ENCODE assay signal across 9 cellular contexts in genomic region chr2:45743531-45744391, GRCh38.
DNase-seq lines count a peak whose midpoint lies in the region; ATAC-seq, FAIRE-seq and TF ChIP-seq lines count a peak whose summit lies in the region.
"Had no signal": no experiment of that assay in that cellular context is flagged by ENCODE, and none has a peak within 500 bp of the region (broad histone marks: within the 10 kb centered on the region; RNA-seq: fewer than 3 reads in every experiment).

No MANE protein-coding gene starts in this region.

- TF ChIP-seq CTCF in K562 (IDR thresholded peaks at IDR 0.05 in 2 of 3, conservative IDR thresholded peaks at IDR 0.05 in 1 of 3; ENCODE audit: insufficient read depth in 2 of 3, low read depth in 1 of 3, low read length in 3 of 3) (no peak), hepatocyte (IDR thresholded peaks at IDR 0.05; ENCODE audit: poor library complexity) (no peak)

- H3K27me3 ChIP-seq in K562 (ENCODE audit: control insufficient read depth in 2 of 2, insufficient read depth in 2 of 2, low read length in 2 of 2) (peaks cover 21 to 43% of the 10 kb centered on the region in 2 experiments; a peak in 3 of 5 replicates), hepatocyte (no peaks in the 10 kb centered on the region), skeletal muscle satellite cell (ENCODE audit: control insufficient read depth, insufficient read depth, low read length) (no peaks in the 10 kb centered on the region), small intestine (ENCODE audit: control insufficient read depth in 2 of 2, insufficient read depth in 2 of 2, low read length in 2 of 2) (no peaks in the 10 kb centered on the region)

- no peaks in the 10 kb centered on the region for H3K36me3 ChIP-seq in K562 (ENCODE audit: control insufficient read depth, insufficient read depth, low read length)
- no peaks in the 10 kb centered on the region for H3K36me3 ChIP-seq in hepatocyte (replicated peaks; ENCODE audit: insufficient read depth, low read depth)
- H3K36me3 ChIP-seq in skeletal muscle satellite cell (ENCODE audit: insufficient read depth, low read length): no peaks in the 10 kb centered on the region
- no peaks in the 10 kb centered on the region for H3K36me3 ChIP-seq in small intestine (ENCODE audit: control insufficient read depth in 2 of 2, insufficient read depth in 2 of 2, low read length in 2 of 2)

- H2AFZ ChIP-seq in K562 (ENCODE audit: low read depth, low read length) (no peak overlapping the region), hepatocyte (no peak overlapping the region)

- H3K4me3 ChIP-seq in K562 (no peak overlapping the region), hepatocyte (no peak overlapping the region), skeletal muscle satellite cell (ENCODE audit: low read length) (no peak overlapping the region), small intestine (ENCODE audit: low read depth in 1 of 2, low read length in 2 of 2) (no peak overlapping the region)

- no peaks in the 10 kb centered on the region for H3K9me1 ChIP-seq in K562 (ENCODE audit: control insufficient read depth, insufficient read depth, low read length)

- BruUV-seq in K562 (replicated peaks; lab: Mats Ljungman, UMichigan): no TSS peak

- H3K9me3 ChIP-seq in K562 (replicated peaks; ENCODE audit: control insufficient read depth, insufficient read depth, low read depth, low read length): no peaks in the 10 kb centered on the region
- no peaks in the 10 kb centered on the region for H3K9me3 ChIP-seq in hepatocyte (ENCODE audit: low read depth)
- H3K9me3 ChIP-seq in skeletal muscle satellite cell (replicated peaks; ENCODE audit: low read length): no peaks in the 10 kb centered on the region
- H3K9me3 ChIP-seq in small intestine (ENCODE audit: control insufficient read depth, low read depth): no peaks in the 10 kb centered on the region

- DNase-seq in ELR (ENCODE audit: low read depth) (peak; percentile 73), K562 (ENCODE audit: extremely low read depth in 1 of 4, low spot score in 3 of 4) (no peak), hepatocyte (ENCODE audit: low spot score) (peak; percentile 58), iPS-NIHi7 (ENCODE audit: extremely low spot score) (no peak), pons (ENCODE audit: low spot score) (no peak), small intestine (no peak)

- intact Hi-C loops in K562 (cut with micrococcal nuclease): no loop called here

- in situ Hi-C loops in K562 (cut with MboI): no loop called here

- H4K20me1 ChIP-seq in K562 (replicated peaks; ENCODE audit: control insufficient read depth, insufficient read depth, low read length): peaks cover 8% of the 10 kb centered on the region; the same call in 1 of the 2 replicates
- no peaks in the 10 kb centered on the region for H4K20me1 ChIP-seq in hepatocyte (ENCODE audit: insufficient read depth, poor library complexity, severe bottlenecking)

- POLR2A ChIA-PET in K562 (lab: Yijun Ruan, JAX): no interaction called here

- TF ChIP-seq POLR2A in K562 (conservative IDR thresholded peaks at IDR 0.05): no peak

- CTCF ChIA-PET in K562 (lab: Yijun Ruan, JAX; ENCODE audit: low intra/inter-chr PET ratio): no interaction called here

- H3K79me2 ChIP-seq in K562 (ENCODE audit: control insufficient read depth, insufficient read depth, low read length): no peaks in the 10 kb centered on the region
- H3K79me2 ChIP-seq in hepatocyte: peaks cover 5% of the 10 kb centered on the region

- FAIRE-seq in K562 (lab: Jason Lieb, UNC): no peak
- no peak for FAIRE-seq in small intestine (lab: Jason Lieb, UNC)
- FAIRE-seq: frontal cortex had no signal

- under 1% methylated on average over 11 of the region's 12 CpGs for WGBS in K562 (ENCODE audit: insufficient coverage, low coverage, missing lambda C conversion rate)
- 55% methylated on average over 12 of the region's 12 CpGs for WGBS in hepatocyte (ENCODE audit: low lambda C conversion rate, missing lambda C conversion rate)
- 61 to 75% (median 71%) methylated on average over 12 of the region's 12 CpGs for WGBS in small intestine, 3 donors

- ATAC-seq in K562 (no peak), HG03439 (IDR thresholded peaks at IDR 0.05; ENCODE audit: unreplicated experiment) (no peak)

- TF ChIP-seq RAD21 in K562 (CRISPR knock-in tag; conservative IDR thresholded peaks at IDR 0.05 in 1 of 2, IDR thresholded peaks at IDR 0.05 in 1 of 2): no peak

- H3K4me1 ChIP-seq in K562 (replicated peaks in 1 of 2; ENCODE audit: control insufficient read depth in 2 of 2, insufficient read depth in 2 of 2, low read length in 2 of 2) (no peaks in the 10 kb centered on the region), hepatocyte (ENCODE audit: insufficient read depth) (no peaks in the 10 kb centered on the region), skeletal muscle satellite cell (ENCODE audit: control insufficient read depth, insufficient read depth, low read length) (peaks cover 11% of the 10 kb centered on the region), small intestine (ENCODE audit: control insufficient read depth in 2 of 2, insufficient read depth in 1 of 2, low read depth in 1 of 2, low read length in 1 of 2) (peaks cover 0 to 5% of the 10 kb centered on the region in 2 donors)

- H3K9me2 ChIP-seq in hepatocyte (replicated peaks; ENCODE audit: insufficient read depth): no peaks in the 10 kb centered on the region

- no peak for TF ChIP-seq EP300 in K562 (IDR thresholded peaks at IDR 0.05; ENCODE audit: low read length)

- H3K4me2 ChIP-seq in K562 (ENCODE audit: insufficient read depth, low read length) (no peak overlapping the region), hepatocyte (no peak overlapping the region), skeletal muscle satellite cell (ENCODE audit: low read length) (peak overlapping the region; percentile 43)

- no peak overlapping the region for H3K9ac ChIP-seq in K562 (ENCODE audit: insufficient read depth in 1 of 2, low read depth in 2 of 2, low read length in 2 of 2)
- no peak overlapping the region for H3K9ac ChIP-seq in skeletal muscle satellite cell (ENCODE audit: low read depth, low read length)

- H3K27ac ChIP-seq in K562 (ENCODE audit: extremely low read depth, low read depth, low read length) (no peak overlapping the region), hepatocyte (peak overlapping the region; percentile 81), small intestine (ENCODE audit: low read depth in 1 of 2, low read length in 1 of 2) (peak overlapping the region in 1 of 2 donors; percentile 51)

TF ChIP-seq in K562, 482 proteins besides CTCF, POLR2A, EP300 and RAD21:
- TF ChIP-seq EWSR1 (IDR thresholded peaks at IDR 0.05; ENCODE audit: borderline replicate concordance, low read depth, partially characterized antibody) (no peak), ZNF444 (CRISPR knock-in tag; IDR thresholded peaks at IDR 0.05) (no peak), ZNF512 (tag; IDR thresholded peaks at IDR 0.05) (peak; percentile 80; the same call in 1 of the 2 replicates)

Comparison
In these comparisons a context has a peak if more than half of its experiments do, and no peak if none do; other contexts are left out.
1. DNase-seq: peak in ELR (single experiment) and hepatocyte (single experiment); none in K562 (0 of 4), iPS-NIHi7 (single experiment), pons (single experiment) and small intestine (single experiment).